Comparison of ENCODE assay signal across 20 cellular contexts in the genomic region with DNA sequence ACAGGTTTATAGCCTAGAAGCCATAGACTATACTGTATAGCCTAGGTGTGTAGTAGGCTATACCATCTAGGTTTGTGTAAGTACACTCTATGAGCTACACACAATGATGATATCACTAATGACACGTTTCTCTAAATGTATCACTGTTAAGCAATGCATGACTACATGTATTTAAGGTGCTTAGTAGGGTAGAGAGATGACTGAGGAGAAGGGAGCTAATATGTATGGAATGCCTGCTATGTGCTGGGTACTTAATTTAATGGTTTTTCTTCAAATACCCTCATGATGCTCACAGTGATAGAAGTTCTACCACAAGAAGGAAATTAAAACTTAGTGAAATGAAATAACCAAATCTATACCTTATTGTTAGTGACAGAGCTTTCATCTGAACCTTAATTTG.
"Had no signal": no experiment of that assay in that cellular context is flagged by ENCODE, and none has a peak within 500 bp of the region (broad histone marks: within the 10 kb centered on the region; RNA-seq: fewer than 3 reads in every experiment).

No MANE protein-coding gene starts in this region.

- DNase-seq: activated CD4-positive, alpha-beta memory T cell treated with anti-CD3 and anti-CD28 coated beads, Interleukin-2, amount 10 ng/mL, durations not matched to agents 7 days and 5 days; activated CD8-positive, alpha-beta memory T cell treated with anti-CD3 and anti-CD28 coated beads, Interleukin-2, amount 50 U/mL, for 4 hours; activated gamma-delta T cell treated with Interleukin-2 at 50 U/mL for 16 hours; activated naive CD8-positive, alpha-beta T cell treated with anti-CD3 and anti-CD28 coated beads for 36 hours; activated T-cell treated with anti-CD3 and anti-CD28 coated beads, Interleukin-2, amount 50 U/mL, for 72 hours; anterior cingulate cortex; effector CD8-positive, alpha-beta T cell; immature natural killer cell; mammary epithelial cell; natural killer cell; stimulated activated CD4-positive, alpha-beta T cell treated with anti-CD3 and anti-CD28 coated beads, Interleukin-4, amount 100 ng/mL, for 1 hour; stimulated activated CD8-positive, alpha-beta memory T cell treated with anti-CD3 and anti-CD28 coated beads, Interleukin-4, amount 100 ng/mL, for 48 hours; stimulated activated naive CD8-positive, alpha-beta T cell treated with anti-CD3 and anti-CD28 coated beads, Interleukin-15, Interleukin-2, amounts not matched to agents 100 U/mL and 50 U/mL, for 24 hours; T-helper 9 cell; upper lobe of right lung had no signal

- H3K4me3 ChIP-seq: cardiac muscle cell, coronary artery, suprapubic skin, upper lobe of right lung had no signal

- H3K27ac ChIP-seq: cardiac muscle cell, coronary artery, suprapubic skin, upper lobe of right lung, VCaP had no signal

- ATAC-seq: activated T-cell treated with anti-CD3 and anti-CD28 coated beads, Interleukin-2, amount 50 U/mL, for 72 hours; left lobe of liver; natural killer cell; stimulated activated naive CD8-positive, alpha-beta T cell treated with anti-CD3 and anti-CD28 coated beads, Interleukin-15, Interleukin-2, amounts not matched to agents 100 U/mL and 50 U/mL, for 24 hours; upper lobe of right lung had no signal

- H3K36me3 ChIP-seq: cardiac muscle cell, suprapubic skin, upper lobe of right lung had no signal

- H3K27me3 ChIP-seq: cardiac muscle cell, suprapubic skin, upper lobe of right lung had no signal
